1 cellular context compared by ENCODE assay signal in genomic region chr2:26702025-26702424, GRCh38.
TF ChIP-seq lines count a peak whose summit lies in the region.

No MANE protein-coding gene starts in this region.

TF ChIP-seq in K562, 482 proteins besides CTCF, POLR2A, EP300 and RAD21 (continued from another document):
- TF ChIP-seq IRF1 (CRISPR knock-in tag; IDR thresholded peaks at IDR 0.05; ENCODE audit: borderline replicate concordance) (no peak), ZBTB17 (CRISPR knock-in tag; IDR thresholded peaks at IDR 0.05) (peak; percentile 92), RBM14 (IDR thresholded peaks at IDR 0.05; ENCODE audit: borderline replicate concordance, insufficient read depth, low read depth, low read length) (no peak), UBTF (IDR thresholded peaks at IDR 0.05; ENCODE audit: borderline replicate concordance in 1 of 2, low read depth in 2 of 2, low read length in 2 of 2) (no peak), PATZ1 (CRISPR knock-in tag; IDR thresholded peaks at IDR 0.05; ENCODE audit: borderline replicate concordance) (no peak), MCM3 (IDR thresholded peaks at IDR 0.05) (no peak), ZNF589 (CRISPR knock-in tag; IDR thresholded peaks at IDR 0.05; ENCODE audit: low read depth) (peak; percentile 28; the same call in 1 of the 2 replicates), ARID3A (IDR thresholded peaks at IDR 0.05; ENCODE audit: borderline replicate concordance, low read depth, low read length) (no peak), ZNF766 (CRISPR knock-in tag; conservative IDR thresholded peaks at IDR 0.05) (peak; percentile 51; the same call in 1 of the 2 replicates), MYBL2 (IDR thresholded peaks at IDR 0.05; ENCODE audit: low read depth) (no peak), MYBL2 (CRISPR knock-in tag; IDR thresholded peaks at IDR 0.05; ENCODE audit: borderline replicate concordance) (no peak), ZNF398 (CRISPR knock-in tag; IDR thresholded peaks at IDR 0.05) (no peak), ZNF639 (CRISPR knock-in tag; conservative IDR thresholded peaks at IDR 0.05 in 1 of 2, IDR thresholded peaks at IDR 0.05 in 1 of 2) (0 out of 4 replicates have a peak, but pooled peaks of 1 of the 2 experiments have one; percentile 55), EHMT2 (IDR thresholded peaks at IDR 0.05) (no peak)
